23 cellular contexts compared by ENCODE assay signal in genomic region chr4:84366111-84366510, GRCh38.
DNase-seq lines count a peak whose midpoint lies in the region; ATAC-seq and TF ChIP-seq lines count a peak whose summit lies in the region.
"Had no signal": no experiment of that assay in that cellular context is flagged by ENCODE, and none has a peak within 500 bp of the region (broad histone marks: within the 10 kb centered on the region; RNA-seq: fewer than 3 reads in every experiment).

No MANE protein-coding gene starts in this region.

- intact Hi-C loops in activated naive CD4-positive, alpha-beta T cell treated with anti-CD3 and anti-CD28 coated beads for 36 hours (cut with micrococcal nuclease), result no loop called here

- no peak for ATAC-seq in GM18517 (IDR thresholded peaks at IDR 0.05; ENCODE audit: unreplicated experiment)
- ATAC-seq: gastrocnemius medialis had no signal

- H3K27ac Mint-ChIP-seq in activated naive CD4-positive, alpha-beta T cell treated with anti-CD3 and anti-CD28 coated beads for 36 hours, result no peak overlapping the region

- H3K36me3 Mint-ChIP-seq in activated naive CD4-positive, alpha-beta T cell treated with anti-CD3 and anti-CD28 coated beads for 36 hours (ENCODE audit: low read depth), result no peaks in the 10 kb centered on the region

- CTCF ChIA-PET in activated naive CD4-positive, alpha-beta T cell treated with anti-CD3 and anti-CD28 coated beads for 36 hours (lab: Charles Lee), result no interaction called here

- no peaks in the 10 kb centered on the region for H3K9me3 Mint-ChIP-seq in activated naive CD4-positive, alpha-beta T cell treated with anti-CD3 and anti-CD28 coated beads for 36 hours

- no peak overlapping the region for H3K4me3 ChIP-seq in AG10803 (ENCODE audit: low read length)
- H3K4me3 ChIP-seq: gastrocnemius medialis, left ventricle myocardium inferior, PC-9, stomach had no signal

- DNase-seq in AG10803 (ENCODE audit: low read depth), result peak; percentile 5
- peak; percentile 19 for DNase-seq in H4 (ENCODE audit: low spot score)
- peak; percentile 78 for DNase-seq in NCI-H69 (lab: John Stamatoyannopoulos, UW)
- peak; percentile 60 for DNase-seq in left kidney (ENCODE audit: low read depth, low spot score)
- no peak for DNase-seq in activated CD4-positive, alpha-beta T cell treated with anti-CD3 and anti-CD28 coated beads for 1 hour
- DNase-seq in activated naive CD4-positive, alpha-beta T cell treated with anti-CD3 and anti-CD28 coated beads for 36 hours, result no peak
- DNase-seq in GM19238 (ENCODE audit: insufficient read length, low spot score), result no peak
- DNase-seq: activated CD4-positive, alpha-beta T cell treated with anti-CD3 and anti-CD28 coated beads for 48 hours; activated T-cell treated with anti-CD3 and anti-CD28 coated beads, Interleukin-2, amount 50 U/mL, for 1 hour; brain microvascular endothelial cell; C1 segment of cervical spinal cord; Caco-2; DND-41; gastrocnemius medialis; hypothalamus; left ventricle myocardium inferior; NCI-H2029; occipital lobe; PC-9; SHP77; stomach; trophoblast cell had no signal

- no peak for TF ChIP-seq CTCF in AG10803 (conservative IDR thresholded peaks at IDR 0.05; ENCODE audit: low read length)

- no peaks in the 10 kb centered on the region for H3K4me1 Mint-ChIP-seq in activated naive CD4-positive, alpha-beta T cell treated with anti-CD3 and anti-CD28 coated beads for 36 hours (ENCODE audit: low read depth)

- H3K4me3 Mint-ChIP-seq in activated naive CD4-positive, alpha-beta T cell treated with anti-CD3 and anti-CD28 coated beads for 36 hours, result no peak overlapping the region

- no peaks in the 10 kb centered on the region for H3K27me3 Mint-ChIP-seq in activated naive CD4-positive, alpha-beta T cell treated with anti-CD3 and anti-CD28 coated beads for 36 hours (ENCODE audit: low read depth)

Comparison
In these comparisons a context has a peak if more than half of its experiments do, and no peak if none do; other contexts are left out.
1. DNase-seq: peak in AG10803 (single experiment), H4 (single experiment), NCI-H69 (single experiment) and left kidney (single experiment); none in activated CD4-positive, alpha-beta T cell treated with anti-CD3 and anti-CD28 coated beads for 1 hour (single experiment), activated naive CD4-positive, alpha-beta T cell treated with anti-CD3 and anti-CD28 coated beads for 36 hours (single experiment) and GM19238 (single experiment).